17 cellular contexts compared by ENCODE assay signal in genomic region chr11:38060930-38061329, GRCh38.
"Had no signal": no experiment of that assay in that cellular context is flagged by ENCODE, and none has a peak within 500 bp of the region (broad histone marks: within the 10 kb centered on the region; RNA-seq: fewer than 3 reads in every experiment).

No MANE protein-coding gene starts in this region.

- H3K36me3 ChIP-seq: left ventricle myocardium inferior, stomach, thoracic aorta had no signal

- H3K9me3 ChIP-seq: stomach, thoracic aorta had no signal

- FAIRE-seq: endometrium, kidney had no signal

- DNase-seq: activated CD4-positive, alpha-beta memory T cell treated with anti-CD3 and anti-CD28 coated beads, Interleukin-2, amount 10 ng/mL, durations not matched to agents 7 days and 5 days; activated gamma-delta T cell treated with Interleukin-2 at 50 U/mL for 16 hours; activated naive CD8-positive, alpha-beta T cell treated with anti-CD3 and anti-CD28 coated beads for 36 hours; activated T-cell treated with anti-CD3 and anti-CD28 coated beads, Interleukin-2, amount 50 U/mL, for 72 hours; aorta; foreskin melanocyte; head of caudate nucleus; kidney; left ventricle myocardium inferior; midbrain; stimulated activated CD4-positive, alpha-beta T cell treated with anti-CD3 and anti-CD28 coated beads, Interleukin-4, amount 100 ng/mL, for 4 hours; stomach; T-helper 2 cell had no signal

- H3K27ac ChIP-seq: left ventricle myocardium inferior, skin epidermis, stomach, thoracic aorta, VCaP had no signal

- H3K27me3 ChIP-seq: stomach had no signal

- ATAC-seq: activated T-cell treated with anti-CD3 and anti-CD28 coated beads, Interleukin-2, amount 50 U/mL, for 72 hours had no signal

- H3K4me1 ChIP-seq: left ventricle myocardium inferior, stomach had no signal

- H3K4me3 ChIP-seq: left ventricle myocardium inferior, skin epidermis, stomach, thoracic aorta had no signal
